ENCODE assay signal across 8 cellular contexts in the genomic region with DNA sequence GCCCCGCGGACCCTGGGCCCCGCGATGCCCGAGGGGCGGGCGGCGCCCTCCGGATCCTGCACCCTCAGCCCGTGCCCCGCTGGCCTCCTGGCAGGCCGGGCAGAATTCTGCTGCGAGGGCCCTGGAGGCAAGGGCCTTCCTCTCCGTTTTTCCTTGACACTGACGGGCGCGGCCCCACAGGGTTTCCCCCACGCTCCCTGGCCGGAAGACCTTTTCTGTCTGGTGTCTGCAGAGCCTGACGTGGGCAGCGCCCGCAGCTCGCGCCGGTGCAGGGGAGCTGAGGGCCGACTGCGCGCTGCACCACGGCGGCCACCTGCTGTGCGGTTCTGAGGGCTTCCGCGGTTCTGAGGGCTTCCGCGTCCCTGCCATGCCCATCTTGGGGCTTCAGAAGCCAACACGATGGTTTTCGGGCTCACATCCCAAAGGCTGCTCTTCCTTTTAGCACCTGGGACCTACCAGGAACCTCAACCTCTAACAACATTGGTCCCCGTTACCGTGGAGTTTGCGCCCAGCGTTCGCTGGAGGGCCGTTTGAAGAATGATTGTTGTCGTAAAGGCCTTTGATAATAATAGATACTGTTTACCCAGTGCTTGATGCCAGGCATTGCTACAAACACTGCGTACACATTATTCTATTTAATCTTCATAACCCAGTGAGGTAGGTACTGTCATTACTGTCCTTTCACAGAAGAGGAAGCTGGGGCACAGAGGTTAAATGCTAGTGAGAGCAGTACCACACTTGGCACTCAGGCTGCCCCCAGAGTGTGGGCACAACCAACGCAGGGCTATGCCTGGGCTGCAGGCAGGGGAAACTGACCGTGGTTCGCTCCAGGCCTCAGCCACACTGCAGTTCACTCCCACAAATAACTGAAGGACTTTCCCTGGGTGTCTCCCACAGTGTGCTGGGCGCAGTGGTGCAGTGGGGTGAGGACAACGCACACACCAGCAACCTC. TPM values are rescaled to one million over a fixed set of nuclear protein-coding genes. Genes with fewer than 3 reads are reported as not detected.
DNase-seq lines count a peak whose midpoint lies in the region; ATAC-seq and TF ChIP-seq lines count a peak whose summit lies in the region.

No MANE protein-coding gene starts in this region.

- H3K9me3 ChIP-seq in ectodermal cell (ENCODE audit: control insufficient read depth, low read length): no peaks in the 10 kb centered on the region
- no peaks in the 10 kb centered on the region for H3K9me3 ChIP-seq in muscle layer of duodenum (ENCODE audit: control insufficient read depth in 1 of 2, low read length in 2 of 2)
- no peaks in the 10 kb centered on the region for H3K9me3 ChIP-seq in stomach

- peak overlapping the region; percentile 50 for H3K4me3 ChIP-seq in HL-60 (replicated peaks; ENCODE audit: insufficient read depth, low read length)
- H3K4me3 ChIP-seq in ectodermal cell (ENCODE audit: insufficient read depth, low read depth, low read length): peak overlapping the region; percentile 44
- H3K4me3 ChIP-seq in muscle layer of duodenum (ENCODE audit: low read depth in 1 of 2, low read length in 2 of 2): peak overlapping the region; percentile 62 to 80
- peak overlapping the region; percentile 73 to 86 (median 78) for H3K4me3 ChIP-seq in stomach

- no peaks in the 10 kb centered on the region for H3K27me3 ChIP-seq in HL-60 (ENCODE audit: insufficient read depth, poor library complexity, severe bottlenecking)
- peaks cover 70% of the 10 kb centered on the region for H3K27me3 ChIP-seq in ectodermal cell (ENCODE audit: control insufficient read depth, insufficient read depth, low read length, poor library complexity, severe bottlenecking)
- no peaks in the 10 kb centered on the region for H3K27me3 ChIP-seq in muscle layer of duodenum (ENCODE audit: low read depth, low read length)
- H3K27me3 ChIP-seq in stomach: no peaks in the 10 kb centered on the region

- DNase-seq in DMS53 (lab: John Stamatoyannopoulos, UW): peak; percentile 75
- DNase-seq in HL-60 (ENCODE audit: low read depth in 1 of 2, low spot score in 1 of 2): peak in 1 of 2 experiments; percentile 66
- peak; percentile 37 for DNase-seq in activated CD4-positive, alpha-beta T cell treated with anti-CD3 and anti-CD28 coated beads for 1 hour
- peak; percentile 46 for DNase-seq in stomach
- no peak for DNase-seq in middle frontal gyrus (ENCODE audit: extremely low spot score, low spot score)

- H3K27ac ChIP-seq in HL-60 (replicated peaks) (peak overlapping the region; percentile 94), ectodermal cell (ENCODE audit: insufficient read depth, low read depth, low read length, poor library complexity, severe bottlenecking) (no peak overlapping the region), muscle layer of duodenum (ENCODE audit: low read length) (no peak overlapping the region), stomach (peak overlapping the region; percentile 58 to 95 (median 85))

- TF ChIP-seq CTCF in HL-60 (IDR thresholded peaks at IDR 0.05; ENCODE audit: insufficient read depth, low read length): no peak
- TF ChIP-seq CTCF in stomach (IDR thresholded peaks at IDR 0.05): no peak

- 18 to 22% methylated on average over 44 to 50 of the region's 50 CpGs for WGBS in ectodermal cell, 2 experiments
- 11 to 24% (median 13%) methylated on average over 27 to 50 of the region's 50 CpGs for WGBS in stomach, 5 donors

- ATAC-seq in GM21360 (IDR thresholded peaks at IDR 0.05; ENCODE audit: unreplicated experiment): peak; percentile 41

- intact Hi-C loops in stomach (cut with DNase I; ENCODE audit: low total_unique reads): loop anchor here (10.0 kb wide), 1 partner anchor 82 kb away; no protein-coding TSS in a partner anchor

- peaks cover 3% of the 10 kb centered on the region for H3K4me1 ChIP-seq in ectodermal cell (ENCODE audit: control insufficient read depth, insufficient read depth, low read length)
- peaks cover 0 to 13% of the 10 kb centered on the region in 2 donors for H3K4me1 ChIP-seq in muscle layer of duodenum (ENCODE audit: control insufficient read depth in 1 of 2, insufficient read depth in 2 of 2, low read length in 2 of 2)
- H3K4me1 ChIP-seq in stomach: peaks cover 10 to 42% (median 23%) of the 10 kb centered on the region in 4 donors

- no peak for TF ChIP-seq EP300 in stomach (IDR thresholded peaks at IDR 0.05)

- no peak for TF ChIP-seq POLR2A in stomach (IDR thresholded peaks at IDR 0.05)

- no peaks in the 10 kb centered on the region for H3K36me3 ChIP-seq in ectodermal cell (ENCODE audit: control insufficient read depth, insufficient read depth, low read length)
- no peaks in the 10 kb centered on the region for H3K36me3 ChIP-seq in muscle layer of duodenum (ENCODE audit: control insufficient read depth in 1 of 2, insufficient read depth in 2 of 2, low read length in 2 of 2)
- H3K36me3 ChIP-seq in stomach: no peaks in the 10 kb centered on the region

RNA-seq across cellular contexts. Expression of a gene that starts 0.8 kb away (rescaled TPM):
- 2.5 TPM for polyA plus RNA-seq in ectodermal cell (2013, experiment 1 of 4)
- 1.6 TPM for polyA plus RNA-seq in ectodermal cell (2013, experiment 2 of 4)
- polyA plus RNA-seq in ectodermal cell (2013, experiment 3 of 4): 1.9 TPM
- polyA plus RNA-seq in ectodermal cell (2013, experiment 4 of 4): 1.5 TPM
- total RNA-seq in stomach: 1,000 to 10,000 TPM in 1 of 5 donors, 10 to 100 TPM in 4; 47.1 to 1,170 (median 61.8) TPM
- 10 to 100 TPM; 42.8 to 48.2 (median 44.0) TPM for polyA plus RNA-seq in stomach

Comparison
In these comparisons a context has a peak if more than half of its experiments do, and no peak if none do; other contexts are left out.
1. H3K27ac ChIP-seq: peak in HL-60 (single experiment) and stomach (5 of 5); none in ectodermal cell (single experiment) and muscle layer of duodenum (single experiment).
2. Peak in every context shown above with its lines, with median percentiles within 50 percentile points of each other: H3K4me3 ChIP-seq.